Comparison of ENCODE assay signal across 8 cellular contexts in genomic region chr18:23135679-23136325, GRCh38. TPM values are rescaled to one million over a fixed set of nuclear protein-coding genes. Genes with fewer than 3 reads are reported as not detected.
DNase-seq lines count a peak whose midpoint lies in the region; ATAC-seq and TF ChIP-seq lines count a peak whose summit lies in the region.

No MANE protein-coding gene starts in this region.

- H3K9me3 ChIP-seq in HAP-1 = no peaks in the 10 kb centered on the region
- H3K9me3 ChIP-seq in OCI-LY1 (ENCODE audit: low read length) = no peaks in the 10 kb centered on the region
- H3K9me3 ChIP-seq in mammary epithelial cell (replicated peaks; ENCODE audit: insufficient read depth, low read length) = no peaks in the 10 kb centered on the region
- H3K9me3 ChIP-seq in subcutaneous abdominal adipose tissue (ENCODE audit: control insufficient read depth in 5 of 5, low read length in 5 of 5) = no peaks in the 10 kb centered on the region

- 13% methylated on average over 3 of the region's 112 CpGs for WGBS in mammary epithelial cell (ENCODE audit: low coverage, missing lambda C conversion rate)

- peak overlapping the region; percentile 75 for H3K4me3 ChIP-seq in GM06990 (replicated peaks; ENCODE audit: low read depth, low read length)
- peak overlapping the region; percentile 47 for H3K4me3 ChIP-seq in HAP-1
- H3K4me3 ChIP-seq in OCI-LY1 (ENCODE audit: low read depth, low read length, poor library complexity, severe bottlenecking) = peak overlapping the region; percentile 49
- peak overlapping the region; percentile 30 to 62 (median 46) for H3K4me3 ChIP-seq in mammary epithelial cell (replicated peaks in 1 of 3; ENCODE audit: insufficient read depth in 1 of 3, low read depth in 2 of 3, low read length in 3 of 3)
- H3K4me3 ChIP-seq in subcutaneous abdominal adipose tissue (ENCODE audit: low read depth in 1 of 5, low read length in 5 of 5) = peak overlapping the region in 4 of 5 donors; percentile 74 to 94 (median 79)

- peak; percentile 59 for DNase-seq in GM06990 (ENCODE audit: extremely low read depth, insufficient read length)
- peak in 1 of 2 experiments; percentile 29 for DNase-seq in HAP-1 (ENCODE audit: low spot score in 2 of 2)
- no peak for DNase-seq in mammary epithelial cell
- DNase-seq in left kidney (ENCODE audit: low read depth, low spot score) = peak; percentile 67

- no peaks in the 10 kb centered on the region for H3K9me2 ChIP-seq in OCI-LY1 (ENCODE audit: low read depth, low read length)

- TF ChIP-seq CTCF in GM06990 (IDR thresholded peaks at IDR 0.05; ENCODE audit: insufficient read depth, low read length, poor library complexity, severe bottlenecking) = no peak
- TF ChIP-seq CTCF in OCI-LY1 (IDR thresholded peaks at IDR 0.05; ENCODE audit: low read length) = no peak
- no peak for TF ChIP-seq CTCF in mammary epithelial cell (conservative IDR thresholded peaks at IDR 0.05 in 1 of 2, IDR thresholded peaks at IDR 0.05 in 1 of 2; ENCODE audit: extremely low read depth in 1 of 2, insufficient read depth in 1 of 2, low read depth in 1 of 2, low read length in 2 of 2)

- no peaks in the 10 kb centered on the region for H3K27me3 ChIP-seq in GM06990 (replicated peaks; ENCODE audit: control insufficient read depth, insufficient read depth, low read length)
- H3K27me3 ChIP-seq in HAP-1 (ENCODE audit: low read depth) = no peaks in the 10 kb centered on the region
- no peaks in the 10 kb centered on the region for H3K27me3 ChIP-seq in OCI-LY1 (ENCODE audit: insufficient read depth, low read length)
- H3K27me3 ChIP-seq in mammary epithelial cell (ENCODE audit: insufficient read depth, low read length) = no peaks in the 10 kb centered on the region
- no peaks in the 10 kb centered on the region for H3K27me3 ChIP-seq in subcutaneous abdominal adipose tissue (ENCODE audit: control insufficient read depth in 5 of 5, insufficient read depth in 4 of 5, low read length in 5 of 5)

- H3K4me1 ChIP-seq in HAP-1 (peaks cover 31% of the 10 kb centered on the region), OCI-LY1 (ENCODE audit: insufficient read depth, low read length, severe bottlenecking) (peaks cover 70% of the 10 kb centered on the region), mammary epithelial cell (ENCODE audit: insufficient read depth, low read length) (peaks cover 30% of the 10 kb centered on the region), subcutaneous abdominal adipose tissue (ENCODE audit: control insufficient read depth in 5 of 5, insufficient read depth in 5 of 5, low read length in 5 of 5) (peaks cover 4 to 63% (median 54%) of the 10 kb centered on the region in 5 donors)

- H3F3A ChIP-seq in OCI-LY1 (ENCODE audit: insufficient read depth, low read length) = no peaks in the 10 kb centered on the region; the same call in 1 of the 2 replicates

- CTCF ChIA-PET in mammary epithelial cell (lab: Charles Lee; ENCODE audit: low non-redundant PET) = no interaction called here

- H3K27ac ChIP-seq in OCI-LY1 (ENCODE audit: low read depth, low read length, poor library complexity, severe bottlenecking) = no peak overlapping the region
- H3K27ac ChIP-seq in mammary epithelial cell (ENCODE audit: insufficient read depth, low read depth, low read length) = no peak overlapping the region
- H3K27ac ChIP-seq in subcutaneous abdominal adipose tissue (ENCODE audit: low read depth, low read length) = peak overlapping the region; percentile 76

- BruUV-seq in mammary epithelial cell (replicated peaks; lab: Mats Ljungman, UMichigan) = no TSS peak

- intact Hi-C loops in mammary epithelial cell (cut with micrococcal nuclease) = loop anchor here (1.0 to 10.0 kb wide), 7 partner anchors 104 to 569 kb away; partner anchors contain the start of genes NPC1 and RMC1

- peak overlapping the region; percentile 46; the same call in 1 of the 2 replicates for H3K4me2 ChIP-seq in OCI-LY1 (ENCODE audit: low read length)
- peak overlapping the region; percentile 93 for H3K4me2 ChIP-seq in mammary epithelial cell (ENCODE audit: insufficient read depth, low read depth, low read length)

- H3K79me2 ChIP-seq in OCI-LY1 (ENCODE audit: insufficient read depth, low read length) (no peaks in the 10 kb centered on the region), mammary epithelial cell (ENCODE audit: insufficient read depth, low read length) (no peaks in the 10 kb centered on the region)

- H3K36me3 ChIP-seq in GM06990 (ENCODE audit: control insufficient read depth, insufficient read depth, low read length) (no peaks in the 10 kb centered on the region), HAP-1 (replicated peaks) (peaks cover 5% of the 10 kb centered on the region; the same call in 1 of the 2 replicates), OCI-LY1 (ENCODE audit: insufficient read depth, low read length) (no peaks in the 10 kb centered on the region), mammary epithelial cell (ENCODE audit: insufficient read depth, low read length) (no peaks in the 10 kb centered on the region), subcutaneous abdominal adipose tissue (ENCODE audit: control insufficient read depth in 5 of 5, insufficient read depth in 5 of 5, low read length in 5 of 5) (peaks cover 0 to 3% (median 0%) of the 10 kb centered on the region in 5 donors)

- H4K20me1 ChIP-seq in OCI-LY1 (ENCODE audit: insufficient read depth, low read length) = no peaks in the 10 kb centered on the region
- no peaks in the 10 kb centered on the region for H4K20me1 ChIP-seq in mammary epithelial cell (ENCODE audit: insufficient read depth, low read length)

- dilution Hi-C loops in mammary epithelial cell (cut with HindIII; ENCODE audit: low sequenced_read_pairs) = loop anchor here (5.0 kb wide), 2 partner anchors 59 to 76 kb away; no protein-coding TSS in a partner anchor

- ATAC-seq in GM21447 (IDR thresholded peaks at IDR 0.05; ENCODE audit: unreplicated experiment) (no peak), HG03469 (IDR thresholded peaks at IDR 0.05; ENCODE audit: unreplicated experiment) (no peak)

- H2AFZ ChIP-seq in OCI-LY1 (ENCODE audit: low read length) (no peak overlapping the region), mammary epithelial cell (ENCODE audit: low read depth, low read length) (peak overlapping the region; percentile 96)

- peak overlapping the region; percentile 25; the same call in 1 of the 2 replicates for H3K9ac ChIP-seq in OCI-LY1 (ENCODE audit: low read length)
- no peak overlapping the region for H3K9ac ChIP-seq in mammary epithelial cell (ENCODE audit: insufficient read depth, low read length)
- H3K9ac ChIP-seq in subcutaneous abdominal adipose tissue (ENCODE audit: low read length in 5 of 5) = peak overlapping the region in 3 of 5 donors; percentile 55 to 77 (median 66)

- in situ Hi-C loops in HAP-1 (cut with MboI; ENCODE audit: low sequenced_read_pairs) (loop anchor here (25.0 kb wide), 1 partner anchor 251 kb away; no protein-coding TSS in a partner anchor), mammary epithelial cell (cut with MboI; ENCODE audit: low sequenced_read_pairs in 2 of 2) (loop anchor here (10.0 kb wide), 2 partner anchors 239 to 279 kb away; no protein-coding TSS in a partner anchor)

RNA-seq across cellular contexts. Expression of gene CABLES1, which starts 0.5 kb away (rescaled TPM):
- total RNA-seq in mammary epithelial cell = 1 to 10 TPM; 2.7 to 2.8 TPM
- 1.9 TPM for polyA plus RNA-seq in mammary epithelial cell
- polyA minus RNA-seq in mammary epithelial cell = 6.5 TPM
